Comparison of ENCODE assay signal across 1 cellular context in genomic region chr16:31458835-31459721, GRCh38.
TF ChIP-seq lines count a peak whose summit lies in the region.

Gene ARMC5 (plus strand): TSS chr16:31459501. CDS start chr16:31459525, 24 bp downstream.

TF ChIP-seq in A549, 52 proteins besides CTCF, POLR2A, EP300 and RAD21 (continued from another document):
- TF ChIP-seq, protein P1, sequence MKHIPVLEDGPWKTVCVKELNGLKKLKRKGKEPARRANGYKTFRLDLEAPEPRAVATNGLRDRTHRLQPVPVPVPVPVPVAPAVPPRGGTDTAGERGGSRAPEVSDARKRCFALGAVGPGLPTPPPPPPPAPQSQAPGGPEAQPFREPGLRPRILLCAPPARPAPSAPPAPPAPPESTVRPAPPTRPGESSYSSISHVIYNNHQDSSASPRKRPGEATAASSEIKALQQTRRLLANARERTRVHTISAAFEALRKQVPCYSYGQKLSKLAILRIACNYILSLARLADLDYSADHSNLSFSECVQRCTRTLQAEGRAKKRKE (CRISPR knock-in tag; IDR thresholded peaks at IDR 0.05; ENCODE audit: low read depth), result no peak
- no peak for TF ChIP-seq FOSB (CRISPR knock-in tag; IDR thresholded peaks at IDR 0.05)
- TF ChIP-seq NPAS2 (CRISPR knock-in tag; IDR thresholded peaks at IDR 0.05; ENCODE audit: borderline replicate concordance), result no peak
- no peak for TF ChIP-seq NR3C1 (IDR thresholded peaks at IDR 0.05)
- TF ChIP-seq ELK1 (IDR thresholded peaks at IDR 0.05; ENCODE audit: low read depth, low read length), result no peak
- TF ChIP-seq KDM1A (IDR thresholded peaks at IDR 0.05; ENCODE audit: low read depth), result no peak
- TF ChIP-seq, protein P2, sequence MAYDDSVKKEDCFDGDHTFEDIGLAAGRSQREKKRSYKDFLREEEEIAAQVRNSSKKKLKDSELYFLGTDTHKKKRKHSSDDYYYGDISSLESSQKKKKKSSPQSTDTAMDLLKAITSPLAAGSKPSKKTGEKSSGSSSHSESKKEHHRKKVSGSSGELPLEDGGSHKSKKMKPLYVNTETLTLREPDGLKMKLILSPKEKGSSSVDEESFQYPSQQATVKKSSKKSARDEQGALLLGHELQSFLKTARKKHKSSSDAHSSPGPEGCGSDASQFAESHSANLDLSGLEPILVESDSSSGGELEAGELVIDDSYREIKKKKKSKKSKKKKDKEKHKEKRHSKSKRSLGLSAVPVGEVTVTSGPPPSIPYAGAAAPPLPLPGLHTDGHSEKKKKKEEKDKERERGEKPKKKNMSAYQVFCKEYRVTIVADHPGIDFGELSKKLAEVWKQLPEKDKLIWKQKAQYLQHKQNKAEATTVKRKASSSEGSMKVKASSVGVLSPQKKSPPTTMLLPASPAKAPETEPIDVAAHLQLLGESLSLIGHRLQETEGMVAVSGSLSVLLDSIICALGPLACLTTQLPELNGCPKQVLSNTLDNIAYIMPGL (CRISPR knock-in tag; IDR thresholded peaks at IDR 0.05; ENCODE audit: borderline replicate concordance), result peak; percentile 69; the same call in 1 of the 2 replicates
- TF ChIP-seq MYC (IDR thresholded peaks at IDR 0.05; ENCODE audit: borderline replicate concordance, low read length), result peak; percentile 94
- TF ChIP-seq EHMT2 (IDR thresholded peaks at IDR 0.05; ENCODE audit: low read depth), result no peak
- no peak for TF ChIP-seq CHD2 (IDR thresholded peaks at IDR 0.05; ENCODE audit: low read length, partially characterized antibody)
- TF ChIP-seq RFX5 (IDR thresholded peaks at IDR 0.05), result no peak
- TF ChIP-seq JUN (IDR thresholded peaks at IDR 0.05), result peak; percentile 57 to 92
- peak; percentile 42; the same call in 2 of the 3 replicates for TF ChIP-seq SMC3 (IDR thresholded peaks at IDR 0.05)
- TF ChIP-seq, protein P3, sequence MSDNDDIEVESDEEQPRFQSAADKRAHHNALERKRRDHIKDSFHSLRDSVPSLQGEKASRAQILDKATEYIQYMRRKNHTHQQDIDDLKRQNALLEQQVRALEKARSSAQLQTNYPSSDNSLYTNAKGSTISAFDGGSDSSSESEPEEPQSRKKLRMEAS (IDR thresholded peaks at IDR 0.05), result peak; percentile 98
- peak; percentile 77; the same call in 1 of the 2 replicates for TF ChIP-seq HOXB5 (CRISPR knock-in tag; IDR thresholded peaks at IDR 0.05)
- TF ChIP-seq KDM5A (IDR thresholded peaks at IDR 0.05), result no peak
- no peak for TF ChIP-seq HDAC2 (IDR thresholded peaks at IDR 0.05)
